ENCODE assay signal across 28 cellular contexts in the genomic region with DNA sequence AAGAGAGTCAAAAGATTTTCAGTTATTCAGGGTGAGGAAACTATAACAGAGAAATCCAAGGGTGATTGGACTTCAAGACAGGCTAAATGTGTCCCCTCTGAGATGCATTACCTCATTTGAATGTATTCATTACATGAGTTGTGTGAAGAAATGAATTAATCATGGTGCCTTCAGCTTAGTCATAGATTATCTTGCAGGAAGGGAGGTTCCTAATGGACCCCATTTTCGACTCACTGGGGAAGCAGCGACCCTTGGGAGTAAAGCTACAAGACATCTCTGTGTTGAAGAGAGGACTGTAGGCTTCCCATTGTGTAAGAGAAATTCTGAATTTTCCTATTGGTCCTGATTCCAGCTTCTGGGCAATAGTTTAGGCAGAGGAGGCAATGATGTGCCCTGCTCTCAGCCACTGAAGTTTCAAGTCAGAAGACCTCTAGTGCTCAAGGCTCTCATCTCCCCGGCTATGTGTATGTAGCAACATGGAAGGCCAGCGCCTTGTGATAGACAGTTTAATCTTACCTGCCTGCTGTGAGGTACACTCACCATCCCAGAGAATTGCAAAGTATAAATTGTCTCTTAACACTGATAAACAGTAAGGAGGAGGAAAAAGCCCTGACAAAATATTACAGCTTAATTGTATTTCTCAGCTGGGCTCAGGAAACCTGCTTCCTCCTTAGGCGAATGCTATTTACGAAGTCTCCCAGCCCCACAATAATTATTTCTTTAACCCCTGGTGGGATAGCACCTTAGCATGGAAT.
"Had no signal": no experiment of that assay in that cellular context is flagged by ENCODE, and none has a peak within 500 bp of the region (broad histone marks: within the 10 kb centered on the region; RNA-seq: fewer than 3 reads in every experiment).

No MANE protein-coding gene starts in this region.

- H3K4me3 ChIP-seq: left ventricle myocardium inferior, lung, pancreas, prostate gland, skin epidermis, stomach, testis, thyroid gland, transverse colon, upper lobe of left lung, vagina had no signal

- H3K4me3 Mint-ChIP-seq: mesothelial cell of epicardium; naive B cell; natural killer cell; neural crest cell; stimulated activated naive B cell treated with anti-CD40 and anti-IgM and Interleukin-4, amounts not matched to agents 10 μg/mL and 1 μg/mL and 100 μg/mL, for 72 hours had no signal

- H3K9me3 Mint-ChIP-seq: natural killer cell; neural crest cell; stimulated activated naive B cell treated with anti-CD40 and anti-IgM and Interleukin-4, amounts not matched to agents 10 μg/mL and 1 μg/mL and 100 μg/mL, for 72 hours had no signal

- H3K27ac ChIP-seq: left ventricle myocardium inferior, pancreas, prostate gland, skin epidermis, stomach, testis, thyroid gland, transverse colon, upper lobe of left lung, vagina had no signal

- H3K4me1 ChIP-seq: left ventricle myocardium inferior, pancreas, prostate gland, stomach, testis, thyroid gland, transverse colon, upper lobe of left lung, vagina had no signal

- H3K27ac Mint-ChIP-seq: mesothelial cell of epicardium; natural killer cell; stimulated activated naive B cell treated with anti-CD40 and anti-IgM and Interleukin-4, amounts not matched to agents 10 μg/mL and 1 μg/mL and 100 μg/mL, for 72 hours had no signal

- H3K27me3 ChIP-seq: pancreas, stomach, testis, thyroid gland, transverse colon, upper lobe of left lung, vagina had no signal

- H3K9me3 ChIP-seq: left ventricle myocardium inferior, pancreas, prostate gland, stomach, testis, thyroid gland, transverse colon, upper lobe of left lung, vagina had no signal

- H3K4me1 Mint-ChIP-seq: naive B cell; stimulated activated naive B cell treated with anti-CD40 and anti-IgM and Interleukin-4, amounts not matched to agents 10 μg/mL and 1 μg/mL and 100 μg/mL, for 72 hours had no signal

- DNase-seq: islet precursor cell; left ventricle myocardium inferior; mesendoderm; naive B cell; natural killer cell; nucleus accumbens; pancreas; posterior cingulate gyrus; retina; right cardiac atrium; stimulated activated CD4-positive, alpha-beta T cell treated with anti-CD3 and anti-CD28 coated beads, Interleukin-12 subunit alpha, Interleukin-12 subunit beta, amount 100 ng/mL, for 4 hours; stimulated activated CD4-positive, alpha-beta T cell treated with anti-CD3 and anti-CD28 coated beads, Interleukin-15, amount 100 ng/mL, for 24 hours; stimulated activated CD4-positive, alpha-beta T cell treated with anti-CD3 and anti-CD28 coated beads, Interleukin-2, amount 100 ng/mL, for 24 hours; stimulated activated CD4-positive, alpha-beta T cell treated with anti-CD3 and anti-CD28 coated beads, Interleukin-4, amount 100 ng/mL, for 1 hour; stimulated activated naive B cell treated with anti-CD40 and anti-IgM and Interleukin-4, amounts not matched to agents 10 μg/mL and 1 μg/mL and 100 μg/mL, for 72 hours; stimulated activated naive CD8-positive, alpha-beta T cell treated with anti-CD3 and anti-CD28 coated beads, Interleukin-15, Interleukin-2, amounts not matched to agents 100 U/mL and 50 U/mL, for 24 hours; stomach; testis; thyroid gland; transverse colon; upper lobe of left lung had no signal

- ATAC-seq: natural killer cell; pancreas; right cardiac atrium; sciatic nerve; stimulated activated naive B cell treated with anti-CD40 and anti-IgM and Interleukin-4, amounts not matched to agents 10 μg/mL and 1 μg/mL and 100 μg/mL, for 72 hours; stimulated activated naive CD8-positive, alpha-beta T cell treated with anti-CD3 and anti-CD28 coated beads, Interleukin-15, Interleukin-2, amounts not matched to agents 100 U/mL and 50 U/mL, for 24 hours had no signal

- H3K36me3 Mint-ChIP-seq: mesothelial cell of epicardium; natural killer cell; stimulated activated naive B cell treated with anti-CD40 and anti-IgM and Interleukin-4, amounts not matched to agents 10 μg/mL and 1 μg/mL and 100 μg/mL, for 72 hours had no signal

- H3K36me3 ChIP-seq: left ventricle myocardium inferior, pancreas, prostate gland, stomach, thyroid gland, transverse colon, upper lobe of left lung, vagina had no signal
